23 cellular contexts compared by ENCODE assay signal in genomic region chr12:54479421-54479820, GRCh38. TPM values are rescaled to one million over a fixed set of nuclear protein-coding genes. Genes with fewer than 3 reads are reported as not detected.
DNase-seq lines count a peak whose midpoint lies in the region; ATAC-seq lines count a peak whose summit lies in the region.
"Had no signal": no experiment of that assay in that cellular context is flagged by ENCODE, and none has a peak within 500 bp of the region (broad histone marks: within the 10 kb centered on the region; RNA-seq: fewer than 3 reads in every experiment).

No MANE protein-coding gene starts in this region.

- no peaks in the 10 kb centered on the region for H3K4me1 Mint-ChIP-seq in immature natural killer cell
- H3K4me1 Mint-ChIP-seq in activated CD8-positive, alpha-beta T cell treated with anti-CD3 and anti-CD28 coated beads, Interleukin-2, amount 10 ng/mL, durations not matched to agents 7 days and 5 days (ENCODE audit: low read depth) = no peaks in the 10 kb centered on the region
- H3K4me1 Mint-ChIP-seq: activated CD8-positive, alpha-beta memory T cell treated with anti-CD3 and anti-CD28 coated beads, Interleukin-2, amount 10 ng/mL, durations not matched to agents 7 days and 5 days had no signal

- peaks cover 2 to 6% (median 3%) of the 10 kb centered on the region in 3 donors for H3K27me3 Mint-ChIP-seq in immature natural killer cell (ENCODE audit: low read depth in 3 of 3)
- H3K27me3 Mint-ChIP-seq in activated CD8-positive, alpha-beta T cell treated with anti-CD3 and anti-CD28 coated beads, Interleukin-2, amount 10 ng/mL, durations not matched to agents 7 days and 5 days (ENCODE audit: low read depth) = peaks cover 24% of the 10 kb centered on the region

- intact Hi-C loops in left colon (cut with DNase I, micrococcal nuclease) = no loop called here

- CTCF ChIA-PET in activated CD8-positive, alpha-beta T cell treated with anti-CD3 and anti-CD28 coated beads, Interleukin-2, amount 10 ng/mL, durations not matched to agents 7 days and 5 days (lab: Charles Lee) = no interaction called here

- H3K36me3 Mint-ChIP-seq in immature natural killer cell = no peaks in the 10 kb centered on the region
- no peaks in the 10 kb centered on the region for H3K36me3 Mint-ChIP-seq in activated CD8-positive, alpha-beta T cell treated with anti-CD3 and anti-CD28 coated beads, Interleukin-2, amount 10 ng/mL, durations not matched to agents 7 days and 5 days (ENCODE audit: low read depth)
- H3K36me3 Mint-ChIP-seq: activated CD8-positive, alpha-beta memory T cell treated with anti-CD3 and anti-CD28 coated beads, Interleukin-2, amount 10 ng/mL, durations not matched to agents 7 days and 5 days had no signal

- H3K9me3 Mint-ChIP-seq in immature natural killer cell = no peaks in the 10 kb centered on the region
- no peaks in the 10 kb centered on the region for H3K9me3 Mint-ChIP-seq in activated CD8-positive, alpha-beta T cell treated with anti-CD3 and anti-CD28 coated beads, Interleukin-2, amount 10 ng/mL, durations not matched to agents 7 days and 5 days (ENCODE audit: insufficient read depth)
- H3K9me3 Mint-ChIP-seq: dendritic cell treated with granulocyte-macrophage colony-stimulating factor and Interleukin-4, amounts not matched to agents 40 ng/mL and 50 ng/mL, for 4 days; stimulated activated naive CD8-positive, alpha-beta T cell treated with anti-CD3 and anti-CD28 coated beads, Interleukin-15, Interleukin-2, amounts not matched to agents 100 ng/mL and 50 ng/mL, for 24 hours had no signal

- no peak overlapping the region for H3K27ac Mint-ChIP-seq in immature natural killer cell
- H3K27ac Mint-ChIP-seq in activated CD8-positive, alpha-beta T cell treated with anti-CD3 and anti-CD28 coated beads, Interleukin-2, amount 10 ng/mL, durations not matched to agents 7 days and 5 days = no peak overlapping the region
- H3K27ac Mint-ChIP-seq: activated CD8-positive, alpha-beta memory T cell treated with anti-CD3 and anti-CD28 coated beads, Interleukin-2, amount 10 ng/mL, durations not matched to agents 7 days and 5 days; dendritic cell treated with granulocyte-macrophage colony-stimulating factor and Interleukin-4, amounts not matched to agents 40 ng/mL and 50 ng/mL, for 4 days; stimulated activated naive CD8-positive, alpha-beta T cell treated with anti-CD3 and anti-CD28 coated beads, Interleukin-15, Interleukin-2, amounts not matched to agents 100 ng/mL and 50 ng/mL, for 24 hours had no signal

- no peak overlapping the region for H3K4me3 Mint-ChIP-seq in immature natural killer cell
- H3K4me3 Mint-ChIP-seq in activated CD8-positive, alpha-beta T cell treated with anti-CD3 and anti-CD28 coated beads, Interleukin-2, amount 10 ng/mL, durations not matched to agents 7 days and 5 days = no peak overlapping the region
- H3K4me3 Mint-ChIP-seq: activated CD8-positive, alpha-beta memory T cell treated with anti-CD3 and anti-CD28 coated beads, Interleukin-2, amount 10 ng/mL, durations not matched to agents 7 days and 5 days; dendritic cell treated with granulocyte-macrophage colony-stimulating factor and Interleukin-4, amounts not matched to agents 40 ng/mL and 50 ng/mL, for 4 days; stimulated activated naive CD8-positive, alpha-beta T cell treated with anti-CD3 and anti-CD28 coated beads, Interleukin-15, Interleukin-2, amounts not matched to agents 100 ng/mL and 50 ng/mL, for 24 hours had no signal

- POLR2A ChIA-PET in activated CD8-positive, alpha-beta T cell treated with anti-CD3 and anti-CD28 coated beads, Interleukin-2, amount 10 ng/mL, durations not matched to agents 7 days and 5 days (lab: Charles Lee) = interaction anchor here (0.6 kb wide), 1 partner anchor 187 kb away, joined by 3 read pairs; no protein-coding TSS in a partner anchor

- no peak for ATAC-seq in activated CD8-positive, alpha-beta T cell treated with anti-CD3 and anti-CD28 coated beads, Interleukin-2, amount 10 ng/mL, durations not matched to agents 7 days and 5 days
- no peak for ATAC-seq in left colon
- ATAC-seq: activated CD8-positive, alpha-beta memory T cell treated with anti-CD3 and anti-CD28 coated beads, Interleukin-2, amount 10 ng/mL, durations not matched to agents 7 days and 5 days; left lobe of liver; right cardiac atrium had no signal

- peak; percentile 93 for DNase-seq in AG08395 (ENCODE audit: low spot score)
- DNase-seq in HS-27A (ENCODE audit: low read depth) = peak; percentile 64
- DNase-seq in astrocyte of the hippocampus (ENCODE audit: low read depth, low spot score) = peak; percentile 33
- peak; percentile 45 for DNase-seq in foreskin melanocyte
- DNase-seq in immature natural killer cell = no peak
- no peak for DNase-seq in NCI-H2029 (lab: John Stamatoyannopoulos, UW)
- DNase-seq in activated CD8-positive, alpha-beta T cell treated with anti-CD3 and anti-CD28 coated beads, Interleukin-2, amount 10 ng/mL, durations not matched to agents 7 days and 5 days = no peak
- no peak for DNase-seq in left colon
- DNase-seq: activated CD4-positive, CD25-positive, alpha-beta regulatory T cell treated with anti-CD3 and anti-CD28 coated beads, Interleukin-2, amount 50 U/mL, for 72 hours; activated CD8-positive, alpha-beta memory T cell treated with anti-CD3 and anti-CD28 coated beads, Interleukin-2, amount 10 ng/mL, durations not matched to agents 7 days and 5 days; activated effector memory CD4-positive, alpha-beta T cell treated with anti-CD3 and anti-CD28 coated beads, Interleukin-2, amount 50 U/mL, for 16 hours; aorta; erythroblast; NCI-H1048; NCI-H69; nucleus accumbens; OCI-M1; right cardiac atrium; uterus had no signal

RNA-seq across cellular contexts. Expression of gene GTSF1, which starts 6.0 kb away (rescaled TPM):
- polyA plus RNA-seq in immature natural killer cell = 10 to 100 TPM; 14.1 to 22.7 (median 16.6) TPM
- 10 to 100 TPM; 11.8 to 12.7 TPM for total RNA-seq in activated CD8-positive, alpha-beta T cell treated with anti-CD3 and anti-CD28 coated beads, Interleukin-2, amount 10 ng/mL, durations not matched to agents 7 days and 5 days
- total RNA-seq in left colon = under 1 TPM in 1 of 2 donors, not detected in 1; 0.67 TPM
- total RNA-seq: aorta, G401, uterus had no signal
- polyA plus RNA-seq: right cardiac atrium had no signal

RNA-seq across cellular contexts. Expression of gene NCKAP1L, which starts 18.1 kb away (rescaled TPM):
- polyA plus RNA-seq in immature natural killer cell = 100 to 1,000 TPM in 2 of 3 donors, 10 to 100 TPM in 1; 90.8 to 138 (median 137) TPM
- 100 to 1,000 TPM; 141 to 143 TPM for total RNA-seq in activated CD8-positive, alpha-beta T cell treated with anti-CD3 and anti-CD28 coated beads, Interleukin-2, amount 10 ng/mL, durations not matched to agents 7 days and 5 days
- total RNA-seq in left colon = 10 to 100 TPM in 1 of 2 donors, 1 to 10 TPM in 1; 5.4 to 13.6 TPM
- total RNA-seq: G401 had no signal

Comparison
In these comparisons a context has a peak if more than half of its experiments do, and no peak if none do; other contexts are left out.
1. DNase-seq: peak in AG08395 (single experiment), HS-27A (single experiment), astrocyte of the hippocampus (single experiment) and foreskin melanocyte (single experiment); none in immature natural killer cell (0 of 3), NCI-H2029 (single experiment), activated CD8-positive, alpha-beta T cell treated with anti-CD3 and anti-CD28 coated beads, Interleukin-2, amount 10 ng/mL, durations not matched to agents 7 days and 5 days (single experiment) and left colon (0 of 2).
2. RNA of gene GTSF1, which starts 6.0 kb away (total RNA-seq): 11.8 to 12.7 TPM in activated CD8-positive, alpha-beta T cell treated with anti-CD3 and anti-CD28 coated beads, Interleukin-2, amount 10 ng/mL, durations not matched to agents 7 days and 5 days; 0.67 TPM in left colon; every median in the first group is over 4 times any median in the second.
3. RNA of gene NCKAP1L, which starts 18.1 kb away (total RNA-seq): 141 to 143 TPM in activated CD8-positive, alpha-beta T cell treated with anti-CD3 and anti-CD28 coated beads, Interleukin-2, amount 10 ng/mL, durations not matched to agents 7 days and 5 days; 5.4 to 13.6 TPM in left colon; every median in the first group is over 4 times any median in the second.